In the genomic region with DNA sequence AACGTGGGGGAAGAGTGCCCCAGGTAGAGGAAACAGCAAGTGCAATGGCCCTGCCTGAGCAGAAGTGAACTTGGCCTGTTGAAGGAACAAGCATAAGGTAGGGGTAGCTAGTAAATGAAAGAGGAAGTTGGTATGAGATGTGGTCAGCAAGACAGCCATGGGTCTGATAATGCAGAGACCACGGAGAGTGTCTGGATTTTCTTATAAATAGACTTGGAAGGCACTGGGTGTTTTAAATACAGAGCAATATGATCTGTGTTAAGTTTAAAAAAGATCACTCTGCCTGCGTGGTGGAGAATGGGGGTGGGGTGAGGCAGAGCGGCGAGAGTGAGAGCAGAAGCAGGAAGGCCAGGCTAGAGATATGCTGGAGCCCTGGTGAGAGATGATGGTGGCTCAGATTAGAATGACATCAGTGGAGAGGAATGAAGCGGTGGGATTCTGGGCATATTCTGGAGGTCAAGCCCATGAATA, we compare ENCODE assay signal across 1 cellular context.
TF ChIP-seq lines count a peak whose summit lies in the region.

No MANE protein-coding gene starts in this region.

TF ChIP-seq in HepG2, 621 proteins besides CTCF, POLR2A, EP300 and RAD21 (continued from another document):
- no peak for TF ChIP-seq STAT6 (CRISPR knock-in tag; IDR thresholded peaks at IDR 0.05; ENCODE audit: borderline replicate concordance)
- no peak for TF ChIP-seq SALL2 (CRISPR knock-in tag; IDR thresholded peaks at IDR 0.05)
- TF ChIP-seq SRSF9 (IDR thresholded peaks at IDR 0.05; ENCODE audit: borderline replicate concordance, insufficient read depth, low read depth, low read length, poor library complexity, severe bottlenecking) = no peak
- TF ChIP-seq HMG20A (CRISPR knock-in tag; IDR thresholded peaks at IDR 0.05; ENCODE audit: borderline replicate concordance) = no peak
- TF ChIP-seq ARID2 (CRISPR knock-in tag; IDR thresholded peaks at IDR 0.05; ENCODE audit: borderline replicate concordance) = no peak
- TF ChIP-seq ZFP36L1 (CRISPR knock-in tag; IDR thresholded peaks at IDR 0.05) = no peak
- TF ChIP-seq, protein P1, sequence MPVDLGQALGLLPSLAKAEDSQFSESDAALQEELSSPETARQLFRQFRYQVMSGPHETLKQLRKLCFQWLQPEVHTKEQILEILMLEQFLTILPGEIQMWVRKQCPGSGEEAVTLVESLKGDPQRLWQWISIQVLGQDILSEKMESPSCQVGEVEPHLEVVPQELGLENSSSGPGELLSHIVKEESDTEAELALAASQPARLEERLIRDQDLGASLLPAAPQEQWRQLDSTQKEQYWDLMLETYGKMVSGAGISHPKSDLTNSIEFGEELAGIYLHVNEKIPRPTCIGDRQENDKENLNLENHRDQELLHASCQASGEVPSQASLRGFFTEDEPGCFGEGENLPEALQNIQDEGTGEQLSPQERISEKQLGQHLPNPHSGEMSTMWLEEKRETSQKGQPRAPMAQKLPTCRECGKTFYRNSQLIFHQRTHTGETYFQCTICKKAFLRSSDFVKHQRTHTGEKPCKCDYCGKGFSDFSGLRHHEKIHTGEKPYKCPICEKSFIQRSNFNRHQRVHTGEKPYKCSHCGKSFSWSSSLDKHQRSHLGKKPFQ (CRISPR knock-in tag; IDR thresholded peaks at IDR 0.05; ENCODE audit: insufficient replicate concordance) = no peak
- no peak for TF ChIP-seq ZSCAN12 (CRISPR knock-in tag; IDR thresholded peaks at IDR 0.05)
- no peak for TF ChIP-seq ZNF235 (CRISPR knock-in tag; IDR thresholded peaks at IDR 0.05; ENCODE audit: borderline replicate concordance)
- TF ChIP-seq ARNTL (CRISPR knock-in tag; IDR thresholded peaks at IDR 0.05) = no peak
